ENCODE assay signal across 1 cellular context in genomic region chr1:53505401-53505800, GRCh38.
TF ChIP-seq lines count a peak whose summit lies in the region.

No MANE protein-coding gene starts in this region.

TF ChIP-seq in IMR-90, 13 proteins besides CTCF, POLR2A, EP300 and RAD21 (continued from another document):
- TF ChIP-seq CEBPB (IDR thresholded peaks at IDR 0.05; ENCODE audit: low read depth, low read length): no peak
- no peak for TF ChIP-seq USF2 (IDR thresholded peaks at IDR 0.05; ENCODE audit: low read depth, low read length)
- no peak for TF ChIP-seq FOS (IDR thresholded peaks at IDR 0.05; ENCODE audit: low read depth, low read length)
TF ChIP-seq in IMR-90: peak in this region for 0.
